In genomic region chrX:28498658-28499057, GRCh38 we compare ENCODE assay signal across 17 cellular contexts.
DNase-seq lines count a peak whose midpoint lies in the region; ATAC-seq, FAIRE-seq and TF ChIP-seq lines count a peak whose summit lies in the region.
"Had no signal": no experiment of that assay in that cellular context is flagged by ENCODE, and none has a peak within 500 bp of the region (broad histone marks: within the 10 kb centered on the region; RNA-seq: fewer than 3 reads in every experiment).

No MANE protein-coding gene starts in this region.

- no peaks in the 10 kb centered on the region for H3K9me1 ChIP-seq in keratinocyte (ENCODE audit: control insufficient read depth, extremely low read depth, insufficient read depth, low read length)

- no peaks in the 10 kb centered on the region for H3K36me3 ChIP-seq in MG63
- H3K36me3 ChIP-seq in keratinocyte (ENCODE audit: control insufficient read depth in 2 of 2, extremely low read depth in 1 of 2, insufficient read depth in 2 of 2, low read length in 2 of 2) = no peaks in the 10 kb centered on the region
- H3K36me3 ChIP-seq: heart left ventricle, left ventricle myocardium inferior, upper lobe of left lung had no signal

- peak overlapping the region; percentile 33 for H3K4me2 ChIP-seq in keratinocyte (ENCODE audit: control insufficient read depth, extremely low read depth, insufficient read depth, low read depth, low read length)

- no peaks in the 10 kb centered on the region for H3K36me3 Mint-ChIP-seq in activated naive CD4-positive, alpha-beta T cell treated with anti-CD3 and anti-CD28 coated beads for 36 hours (ENCODE audit: low read depth)

- no peaks in the 10 kb centered on the region for H3K27me3 Mint-ChIP-seq in activated naive CD4-positive, alpha-beta T cell treated with anti-CD3 and anti-CD28 coated beads for 36 hours (ENCODE audit: low read depth)

- peaks cover 8% of the 10 kb centered on the region for H3K4me1 ChIP-seq in keratinocyte (ENCODE audit: control insufficient read depth, extremely low read depth, insufficient read depth, low read length)
- H3K4me1 ChIP-seq: heart left ventricle, left ventricle myocardium inferior, upper lobe of left lung had no signal

- H3K4me3 Mint-ChIP-seq in activated naive CD4-positive, alpha-beta T cell treated with anti-CD3 and anti-CD28 coated beads for 36 hours = no peak overlapping the region

- ATAC-seq in GM18861 (IDR thresholded peaks at IDR 0.05; ENCODE audit: unreplicated experiment) = no peak
- ATAC-seq: heart left ventricle, Panc1, sciatic nerve had no signal

- H3K4me1 Mint-ChIP-seq in activated naive CD4-positive, alpha-beta T cell treated with anti-CD3 and anti-CD28 coated beads for 36 hours (ENCODE audit: low read depth) = no peaks in the 10 kb centered on the region

- H3K9me3 Mint-ChIP-seq in activated naive CD4-positive, alpha-beta T cell treated with anti-CD3 and anti-CD28 coated beads for 36 hours = no peaks in the 10 kb centered on the region

- H3K9ac ChIP-seq in keratinocyte (ENCODE audit: control insufficient read depth, extremely low read depth, insufficient read depth, low read length) = no peak overlapping the region

- dilution Hi-C loops in keratinocyte (cut with MboI; ENCODE audit: extremely low pct_ligation_motif_present, low sequenced_read_pairs) = no loop called here

- H3K79me2 ChIP-seq in keratinocyte (ENCODE audit: control insufficient read depth, insufficient read depth, low read length) = no peaks in the 10 kb centered on the region

- no peak for TF ChIP-seq CTCF in AG04450 (IDR thresholded peaks at IDR 0.05; ENCODE audit: low read depth, low read length)
- TF ChIP-seq CTCF in cardiac fibroblast (IDR thresholded peaks at IDR 0.05; ENCODE audit: low read depth, low read length) = no peak
- no peak for TF ChIP-seq CTCF in keratinocyte (optimal IDR thresholded peaks at IDR 0.05 in 1 of 3, IDR thresholded peaks at IDR 0.05 in 1 of 3, conservative IDR thresholded peaks at IDR 0.05 in 1 of 3; ENCODE audit: extremely low read depth in 1 of 3, insufficient read depth in 2 of 3, low read length in 3 of 3)
- no peak for TF ChIP-seq CTCF in GM10266 (IDR thresholded peaks at IDR 0.05; ENCODE audit: control insufficient read depth, insufficient read depth, low read depth, missing control alignments)

- CTCF ChIA-PET in AG04450 (lab: Charles Lee) = interaction anchor here (0.7 kb wide), 1 partner anchor 734 kb away, joined by 11 read pairs; no protein-coding TSS in a partner anchor
- CTCF ChIA-PET in activated naive CD4-positive, alpha-beta T cell treated with anti-CD3 and anti-CD28 coated beads for 36 hours (lab: Charles Lee) = no interaction called here

- H3K27ac Mint-ChIP-seq in activated naive CD4-positive, alpha-beta T cell treated with anti-CD3 and anti-CD28 coated beads for 36 hours = no peak overlapping the region

- H3K9me3 ChIP-seq in AG04450 (ENCODE audit: control insufficient read depth, insufficient read depth, low read length) (no peaks in the 10 kb centered on the region), MG63 (no peaks in the 10 kb centered on the region), keratinocyte (ENCODE audit: control insufficient read depth, low read depth, low read length) (no peaks in the 10 kb centered on the region)
- H3K9me3 ChIP-seq: heart left ventricle, left ventricle myocardium inferior, upper lobe of left lung had no signal

- no peak for DNase-seq in AG04450 (ENCODE audit: low read depth, low spot score)
- peak; percentile 10 for DNase-seq in MG63
- peak; percentile 18 to 42 for DNase-seq in cardiac fibroblast (ENCODE audit: low read depth in 2 of 2)
- peak; percentile 11 for DNase-seq in keratinocyte (ENCODE audit: low read depth, low spot score)
- no peak for DNase-seq in stimulated activated CD4-positive, alpha-beta T cell treated with anti-CD3 and anti-CD28 coated beads, Interleukin-2, amount 100 ng/mL, for 24 hours
- DNase-seq in activated naive CD4-positive, alpha-beta T cell treated with anti-CD3 and anti-CD28 coated beads for 36 hours = no peak
- no peak for DNase-seq in GM10266 (ENCODE audit: extremely low spot score)
- DNase-seq: activated naive CD4-positive, alpha-beta T cell treated with anti-CD3 and anti-CD28 coated beads, Interleukin-2, amount 50 U/mL, for 16 hours; heart left ventricle; left ventricle myocardium inferior; NCI-H1092 treated with DMSO at 0.1 percent for 48 hours; NCI-H510A treated with DMSO at 0.1 percent for 48 hours; stimulated activated CD4-positive, alpha-beta T cell treated with anti-CD3 and anti-CD28 coated beads, Interleukin-4, amount 100 ng/mL, for 4 hours; upper lobe of left lung had no signal

- H4K20me1 ChIP-seq in keratinocyte (ENCODE audit: control insufficient read depth, extremely low read depth, insufficient read depth, low read length) = no peaks in the 10 kb centered on the region

- H3K27ac ChIP-seq in AG04450 (ENCODE audit: low read depth, low read length) = peak overlapping the region; percentile 57
- no peak overlapping the region for H3K27ac ChIP-seq in keratinocyte (ENCODE audit: control insufficient read depth, insufficient read depth, low read length)
- H3K27ac ChIP-seq: heart left ventricle, left ventricle myocardium inferior, upper lobe of left lung had no signal

- H3K27me3 ChIP-seq in AG04450 (ENCODE audit: control insufficient read depth, insufficient read depth, low read length) (no peaks in the 10 kb centered on the region), MG63 (no peaks in the 10 kb centered on the region), keratinocyte (ENCODE audit: control insufficient read depth, extremely low read depth, insufficient read depth, low read length) (no peaks in the 10 kb centered on the region)
- H3K27me3 ChIP-seq: heart left ventricle, upper lobe of left lung had no signal

- POLR2A ChIA-PET in AG04450 (lab: Yijun Ruan, JAX) = no interaction called here

- intact Hi-C loops in activated naive CD4-positive, alpha-beta T cell treated with anti-CD3 and anti-CD28 coated beads for 36 hours (cut with micrococcal nuclease) = no loop called here

- no peak overlapping the region for H3K4me3 ChIP-seq in AG04450 (ENCODE audit: low read depth, low read length)
- no peak overlapping the region for H3K4me3 ChIP-seq in MG63
- no peak overlapping the region for H3K4me3 ChIP-seq in cardiac fibroblast (replicated peaks in 1 of 2; ENCODE audit: low read depth in 2 of 2, low read length in 2 of 2)
- no peak overlapping the region for H3K4me3 ChIP-seq in keratinocyte (ENCODE audit: control insufficient read depth in 2 of 3, extremely low read depth in 1 of 3, insufficient read depth in 2 of 3, low read depth in 1 of 3, low read length in 3 of 3)
- H3K4me3 ChIP-seq: heart left ventricle, left ventricle myocardium inferior, upper lobe of left lung had no signal

- peak; percentile 29 for FAIRE-seq in keratinocyte (lab: Jason Lieb, UNC)

- H2AFZ ChIP-seq in keratinocyte (ENCODE audit: control insufficient read depth, low read length) = no peak overlapping the region

Comparison
In these comparisons a context has a peak if more than half of its experiments do, and no peak if none do; other contexts are left out.
1. DNase-seq: peak in MG63 (single experiment), cardiac fibroblast (2 of 2) and keratinocyte (single experiment); none in AG04450 (single experiment), stimulated activated CD4-positive, alpha-beta T cell treated with anti-CD3 and anti-CD28 coated beads, Interleukin-2, amount 100 ng/mL, for 24 hours (0 of 2), activated naive CD4-positive, alpha-beta T cell treated with anti-CD3 and anti-CD28 coated beads for 36 hours (single experiment) and GM10266 (single experiment).